ENCODE assay signal across 15 cellular contexts in the genomic region with DNA sequence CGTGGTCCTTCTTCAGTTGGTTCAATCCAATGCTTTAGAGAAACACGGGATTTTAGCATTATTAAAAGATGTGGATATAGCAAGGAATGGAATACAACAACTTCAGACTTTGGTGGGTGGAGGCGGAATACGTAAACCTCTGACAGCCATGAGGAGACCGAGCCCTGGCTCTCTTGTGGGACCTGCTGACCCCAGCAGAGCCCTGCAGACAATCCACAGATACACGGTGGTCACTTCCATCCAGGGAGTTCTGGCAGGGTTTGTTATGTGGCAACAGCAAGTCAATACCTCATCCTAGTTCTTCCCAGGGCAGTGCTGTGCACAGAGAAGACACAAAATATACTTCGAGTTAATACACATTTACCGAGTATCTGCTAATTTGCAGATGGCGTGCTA.
DNase-seq lines count a peak whose midpoint lies in the region; ATAC-seq and TF ChIP-seq lines count a peak whose summit lies in the region.
"Had no signal": no experiment of that assay in that cellular context is flagged by ENCODE, and none has a peak within 500 bp of the region (broad histone marks: within the 10 kb centered on the region; RNA-seq: fewer than 3 reads in every experiment).

No MANE protein-coding gene starts in this region.

- peak; percentile 3 for DNase-seq in AG08396 (ENCODE audit: low spot score)
- no peak for DNase-seq in T-helper 17 cell
- no peak for DNase-seq in memory B cell (ENCODE audit: low spot score in 2 of 2)
- peak; percentile 53 for DNase-seq in osteoblast (ENCODE audit: insufficient read length, low spot score, missing footprints)
- no peak for DNase-seq in stimulated activated CD4-positive, alpha-beta T cell treated with anti-CD3 and anti-CD28 coated beads, Interleukin-4, amount 100 ng/mL, for 24 hours
- no peak for DNase-seq in middle frontal gyrus (ENCODE audit: extremely low spot score, low spot score)
- no peak for DNase-seq in T-helper 9 cell
- DNase-seq: BE2C; CD4-positive, alpha-beta memory T cell; COR-L47; DMS153; DMS79 treated with DMSO at 0.1 percent for 48 hours; EL had no signal

- H3K36me3 Mint-ChIP-seq in T-helper 17 cell (ENCODE audit: low read depth) = peaks cover 7% of the 10 kb centered on the region
- peaks cover 20% of the 10 kb centered on the region for H3K36me3 Mint-ChIP-seq in memory B cell

- no peak for ATAC-seq in T-helper 17 cell
- no peak for ATAC-seq in memory B cell (ENCODE audit: low read depth)

- TF ChIP-seq CTCF in osteoblast (IDR thresholded peaks at IDR 0.05; ENCODE audit: extremely low read depth, low read depth, low read length) = no peak

- H3K4me1 ChIP-seq in osteoblast (ENCODE audit: insufficient read depth, low read length) = no peaks in the 10 kb centered on the region
- H3K4me1 ChIP-seq: BE2C, HAP-1 had no signal

- no peaks in the 10 kb centered on the region for H3K9me3 Mint-ChIP-seq in memory B cell
- H3K9me3 Mint-ChIP-seq: CD4-positive, alpha-beta memory T cell had no signal

- H3K27me3 Mint-ChIP-seq in T-helper 17 cell (no peaks in the 10 kb centered on the region), memory B cell (no peaks in the 10 kb centered on the region)
- H3K27me3 Mint-ChIP-seq: CD4-positive, alpha-beta memory T cell had no signal

- H3K27me3 ChIP-seq in osteoblast (ENCODE audit: insufficient read depth, low read length) = no peaks in the 10 kb centered on the region
- H3K27me3 ChIP-seq: BE2C had no signal

- no peak overlapping the region for H3K4me2 ChIP-seq in osteoblast (ENCODE audit: insufficient read depth, low read length)

- H3K9me3 ChIP-seq in T-helper 17 cell (ENCODE audit: control insufficient read depth, low read length, poor library complexity, severe bottlenecking) (no peaks in the 10 kb centered on the region), osteoblast (ENCODE audit: low read depth, low read length) (no peaks in the 10 kb centered on the region)
- H3K9me3 ChIP-seq: BE2C, HAP-1 had no signal

- no peak overlapping the region for H2AFZ ChIP-seq in osteoblast (ENCODE audit: low read length)

- H3K4me3 Mint-ChIP-seq in T-helper 17 cell = no peak overlapping the region
- H3K4me3 Mint-ChIP-seq in memory B cell = no peak overlapping the region
- H3K4me3 Mint-ChIP-seq: CD4-positive, alpha-beta memory T cell had no signal

- H3K27ac Mint-ChIP-seq in T-helper 17 cell (peak overlapping the region; percentile 29), memory B cell (peak overlapping the region; percentile 22)

- no peak overlapping the region for H3K27ac ChIP-seq in osteoblast (ENCODE audit: low read depth, low read length)
- H3K27ac ChIP-seq: C4-2B had no signal

- H3K4me3 ChIP-seq in osteoblast (ENCODE audit: insufficient read depth, low read length) = no peak overlapping the region
- H3K4me3 ChIP-seq: HAP-1 had no signal

- peaks cover 17% of the 10 kb centered on the region for H4K20me1 ChIP-seq in osteoblast (ENCODE audit: insufficient read depth, low read length)

- H3K36me3 ChIP-seq in osteoblast (ENCODE audit: insufficient read depth, low read length) = peaks cover 51% of the 10 kb centered on the region

- H3K4me1 Mint-ChIP-seq in T-helper 17 cell = peaks cover 12% of the 10 kb centered on the region
- H3K4me1 Mint-ChIP-seq in memory B cell = peaks cover 4% of the 10 kb centered on the region

- peaks cover 2% of the 10 kb centered on the region for H3K79me2 ChIP-seq in osteoblast (ENCODE audit: insufficient read depth, low read length)

Comparison
In these comparisons a context has a peak if more than half of its experiments do, and no peak if none do; other contexts are left out.
1. DNase-seq: peak in AG08396 (single experiment) and osteoblast (single experiment); none in T-helper 17 cell (0 of 3), memory B cell (0 of 2), stimulated activated CD4-positive, alpha-beta T cell treated with anti-CD3 and anti-CD28 coated beads, Interleukin-4, amount 100 ng/mL, for 24 hours (single experiment), middle frontal gyrus (single experiment) and T-helper 9 cell (single experiment).